ENCODE assay signal across 11 cellular contexts in the genomic region with DNA sequence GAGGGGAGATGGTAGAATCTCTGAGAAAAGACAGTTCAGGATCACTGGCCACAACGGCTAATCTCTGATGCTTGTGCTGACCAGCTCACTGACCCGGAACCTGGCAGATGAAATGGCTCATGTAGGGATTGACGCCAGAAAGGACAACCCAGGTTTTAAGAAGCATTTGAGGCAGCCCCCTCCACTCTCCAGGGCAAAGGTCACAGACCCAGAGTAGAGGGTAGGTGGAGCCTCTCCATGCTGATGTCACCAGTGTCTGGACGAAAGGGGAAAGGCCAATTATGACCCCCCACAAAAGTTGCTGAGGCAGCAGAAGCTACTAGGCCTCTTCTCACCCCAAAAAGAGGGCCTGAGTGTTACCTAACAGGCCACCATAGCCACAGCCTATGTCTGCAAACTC. TPM values are rescaled to one million over a fixed set of nuclear protein-coding genes. Genes with fewer than 3 reads are reported as not detected.
A peak's percentile ranks its signal among the peaks of the same experiment; 100 is the strongest.
DNase-seq lines count a peak whose midpoint lies in the region; ATAC-seq and TF ChIP-seq lines count a peak whose summit lies in the region.
"Had no signal": no experiment of that assay in that cellular context is flagged by ENCODE, and none has a peak within 500 bp of the region (broad histone marks: within the 10 kb centered on the region; RNA-seq: fewer than 3 reads in every experiment).

No MANE protein-coding gene starts in this region.

- H3K4me1 ChIP-seq in smooth muscle cell (ENCODE audit: low read depth), result peaks cover 20% of the 10 kb centered on the region

- peaks cover 21% of the 10 kb centered on the region for H3K36me3 Mint-ChIP-seq in activated naive CD4-positive, alpha-beta T cell treated with anti-CD3 and anti-CD28 coated beads, Interleukin-2, amount 10 ng/mL, durations not matched to agents 7 days and 5 days
- peaks cover 0 to 24% of the 10 kb centered on the region in 2 donors for H3K36me3 Mint-ChIP-seq in activated naive CD4-positive, alpha-beta T cell treated with anti-CD3 and anti-CD28 coated beads, Interleukin-2, amount 50 U/mL, for 72 hours

- ATAC-seq in activated naive CD4-positive, alpha-beta T cell treated with anti-CD3 and anti-CD28 coated beads, Interleukin-2, amount 50 U/mL, for 72 hours, result no peak
- ATAC-seq in GM18873 (IDR thresholded peaks at IDR 0.05; ENCODE audit: low FRiP score, unreplicated experiment), result no peak

- peaks cover 27% of the 10 kb centered on the region for H3K27me3 ChIP-seq in smooth muscle cell (ENCODE audit: low read depth)

- no peaks in the 10 kb centered on the region for H3K9me3 Mint-ChIP-seq in activated naive CD4-positive, alpha-beta T cell treated with anti-CD3 and anti-CD28 coated beads, Interleukin-2, amount 10 ng/mL, durations not matched to agents 7 days and 5 days
- H3K9me3 Mint-ChIP-seq in activated naive CD4-positive, alpha-beta T cell treated with anti-CD3 and anti-CD28 coated beads, Interleukin-2, amount 50 U/mL, for 72 hours, result no peaks in the 10 kb centered on the region

- peaks cover 31% of the 10 kb centered on the region for H3K27me3 Mint-ChIP-seq in activated naive CD4-positive, alpha-beta T cell treated with anti-CD3 and anti-CD28 coated beads, Interleukin-2, amount 10 ng/mL, durations not matched to agents 7 days and 5 days

- H3F3A ChIP-seq in smooth muscle cell (ENCODE audit: low read depth), result no peaks in the 10 kb centered on the region

- no peaks in the 10 kb centered on the region for H3K36me3 ChIP-seq in smooth muscle cell (ENCODE audit: low read depth)

- peak overlapping the region; percentile 16 for H3K4me3 Mint-ChIP-seq in activated naive CD4-positive, alpha-beta T cell treated with anti-CD3 and anti-CD28 coated beads, Interleukin-2, amount 10 ng/mL, durations not matched to agents 7 days and 5 days

- TF ChIP-seq CTCF in RWPE1 (conservative IDR thresholded peaks at IDR 0.05; ENCODE audit: low read depth) (no peak), epithelial cell of proximal tubule (conservative IDR thresholded peaks at IDR 0.05; ENCODE audit: low read depth, low read length) (no peak), smooth muscle cell (IDR thresholded peaks at IDR 0.05; ENCODE audit: borderline replicate concordance, insufficient read depth, poor library complexity, severe bottlenecking) (no peak)

- H3K4me2 ChIP-seq in smooth muscle cell, result peak overlapping the region; percentile 94

- H3K79me2 ChIP-seq in smooth muscle cell (ENCODE audit: low read depth), result no peaks in the 10 kb centered on the region

- no peak overlapping the region for H3K9ac ChIP-seq in smooth muscle cell (ENCODE audit: low read depth)

- H3K4me3 ChIP-seq in epithelial cell of proximal tubule (ENCODE audit: low read depth, low read length) (peak overlapping the region; percentile 76), smooth muscle cell (no peak overlapping the region)

- DNase-seq in activated naive CD4-positive, alpha-beta T cell treated with anti-CD3 and anti-CD28 coated beads, Interleukin-2, amount 10 ng/mL, durations not matched to agents 7 days and 5 days, result no peak
- no peak for DNase-seq in activated naive CD4-positive, alpha-beta T cell treated with anti-CD3 and anti-CD28 coated beads, Interleukin-2, amount 50 U/mL, for 72 hours (ENCODE audit: low spot score in 2 of 2)
- DNase-seq in RWPE1 (ENCODE audit: low spot score) (no peak), epithelial cell of proximal tubule (ENCODE audit: low read depth) (no peak), smooth muscle cell (lab: John Stamatoyannopoulos, UW; ENCODE audit: unreplicated experiment) (no peak), ACHN (no peak), RKO (ENCODE audit: low spot score) (no peak)
- DNase-seq: activated naive CD4-positive, alpha-beta T cell treated with Interleukin-2 at 50 U/mL for 16 hours; kidney glomerular epithelial cell; NCI-H1694 had no signal

- CTCF ChIA-PET in activated naive CD4-positive, alpha-beta T cell treated with anti-CD3 and anti-CD28 coated beads, Interleukin-2, amount 10 ng/mL, durations not matched to agents 7 days and 5 days (lab: Charles Lee), result interaction anchor here (0.8 kb wide), 1 partner anchor 12 kb away, joined by 3 read pairs; no protein-coding TSS in a partner anchor
- CTCF ChIA-PET in RWPE1 (lab: Yijun Ruan, JAX), result interaction anchor here (1.0 kb wide), 1 partner anchor 14 kb away, joined by 5 read pairs; no protein-coding TSS in a partner anchor

- WGBS in smooth muscle cell (ENCODE audit: low lambda C conversion rate), result 92% methylated on average over 4 of the region's 4 CpGs

- no peak overlapping the region for H2AFZ ChIP-seq in smooth muscle cell (ENCODE audit: low read depth)

- H4K20me1 ChIP-seq in smooth muscle cell (ENCODE audit: low read depth), result no peaks in the 10 kb centered on the region

- peaks cover 41% of the 10 kb centered on the region for H3K4me1 Mint-ChIP-seq in activated naive CD4-positive, alpha-beta T cell treated with anti-CD3 and anti-CD28 coated beads, Interleukin-2, amount 10 ng/mL, durations not matched to agents 7 days and 5 days

- in situ Hi-C loops in ACHN (cut with HindIII; ENCODE audit: low pct_ligation_motif_present, low pct_unique_long_range_greater_than_20kb, low sequenced_read_pairs), result no loop called here

- H3K27ac Mint-ChIP-seq in activated naive CD4-positive, alpha-beta T cell treated with anti-CD3 and anti-CD28 coated beads, Interleukin-2, amount 10 ng/mL, durations not matched to agents 7 days and 5 days, result no peak overlapping the region
- peak overlapping the region in 1 of 2 donors; percentile 94 for H3K27ac Mint-ChIP-seq in activated naive CD4-positive, alpha-beta T cell treated with anti-CD3 and anti-CD28 coated beads, Interleukin-2, amount 50 U/mL, for 72 hours

- POLR2A ChIA-PET in RWPE1 (lab: Yijun Ruan, JAX; ENCODE audit: low non-redundant PET), result no interaction called here

- no peaks in the 10 kb centered on the region for H3K9me3 ChIP-seq in smooth muscle cell (replicated peaks; ENCODE audit: low read depth)

- H3K27ac ChIP-seq in RWPE1, result peak overlapping the region; percentile 96
- H3K27ac ChIP-seq in smooth muscle cell (ENCODE audit: low read depth), result peak overlapping the region; percentile 95

RNA-seq across cellular contexts. Expression of gene METTL1, which starts 1.2 kb away (rescaled TPM):
- total RNA-seq in activated naive CD4-positive, alpha-beta T cell treated with anti-CD3 and anti-CD28 coated beads, Interleukin-2, amount 50 U/mL, for 72 hours, result 10 to 100 TPM; 21.3 to 28.5 TPM
- total RNA-seq in epithelial cell of proximal tubule (27.3 and 43.2 TPM in 2 replicates), smooth muscle cell (4.1 and 7.7 TPM in 2 replicates)
- 20.3 and 24.9 TPM in 2 replicates for polyA plus RNA-seq in smooth muscle cell

RNA-seq across cellular contexts. Expression of gene EEF1AKMT3, which starts 1.7 kb away (rescaled TPM):
- total RNA-seq in activated naive CD4-positive, alpha-beta T cell treated with anti-CD3 and anti-CD28 coated beads, Interleukin-2, amount 50 U/mL, for 72 hours, result 1 to 10 TPM; 3.1 to 3.6 TPM
- total RNA-seq in epithelial cell of proximal tubule (4.2 and 11.2 TPM in 2 replicates), smooth muscle cell (6.2 and 8.0 TPM in 2 replicates)
- 9.0 and 9.9 TPM in 2 replicates for polyA plus RNA-seq in smooth muscle cell

RNA-seq across cellular contexts. Expression of gene CYP27B1, which starts 3.9 kb away (rescaled TPM):
- 10 to 100 TPM in 1 of 2 donors, 1 to 10 TPM in 1; 7.6 to 14.7 TPM for total RNA-seq in activated naive CD4-positive, alpha-beta T cell treated with anti-CD3 and anti-CD28 coated beads, Interleukin-2, amount 50 U/mL, for 72 hours
- total RNA-seq in epithelial cell of proximal tubule (0.87 and 3.6 TPM in 2 replicates), smooth muscle cell (0.81 and 0.90 TPM in 2 replicates)
- 1.3 and 1.7 TPM in 2 replicates for polyA plus RNA-seq in smooth muscle cell

RNA-seq across cellular contexts. Expression of gene TSFM, which starts 11.9 kb away (rescaled TPM):
- 10 to 100 TPM; 35.9 to 50.2 TPM for total RNA-seq in activated naive CD4-positive, alpha-beta T cell treated with anti-CD3 and anti-CD28 coated beads, Interleukin-2, amount 50 U/mL, for 72 hours
- total RNA-seq in epithelial cell of proximal tubule (30.6 and 42.8 TPM in 2 replicates), smooth muscle cell (14.5 and 16.8 TPM in 2 replicates)
- 24.0 and 28.5 TPM in 2 replicates for polyA plus RNA-seq in smooth muscle cell

RNA-seq across cellular contexts. Expression of gene MARCHF9, which starts 15.8 kb away (rescaled TPM):
- total RNA-seq in activated naive CD4-positive, alpha-beta T cell treated with anti-CD3 and anti-CD28 coated beads, Interleukin-2, amount 50 U/mL, for 72 hours, result 10 to 100 TPM; 17.4 to 26.4 TPM
- total RNA-seq in epithelial cell of proximal tubule, result 4.5 and 4.7 TPM in 2 replicates
- total RNA-seq in smooth muscle cell, result 6.5 and 8.6 TPM in 2 replicates
- 3.7 and 6.8 TPM in 2 replicates for polyA plus RNA-seq in smooth muscle cell
